11 cellular contexts compared by ENCODE assay signal in the genomic region with DNA sequence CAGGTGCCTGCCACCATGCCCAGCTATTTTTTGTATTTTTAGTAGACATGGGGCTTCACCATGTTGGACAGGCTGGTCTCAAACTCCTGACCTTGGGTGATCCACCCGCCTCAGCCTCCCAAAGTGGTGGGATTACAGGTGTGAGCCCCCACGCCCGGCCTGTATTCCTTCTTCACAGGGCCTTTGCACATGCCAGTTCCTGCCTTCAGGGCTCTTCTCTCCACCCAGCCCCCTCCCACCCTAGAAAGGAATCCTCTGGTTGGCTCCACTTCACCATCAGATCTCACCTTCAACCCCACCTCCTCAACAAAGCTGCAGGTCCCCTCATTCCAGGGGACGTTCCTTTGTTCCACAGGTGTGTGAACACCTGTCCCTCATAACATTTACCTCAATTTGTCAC. TPM values are rescaled to one million over a fixed set of nuclear protein-coding genes. Genes with fewer than 3 reads are reported as not detected.
A peak's percentile ranks its signal among the peaks of the same experiment; 100 is the strongest.
DNase-seq lines count a peak whose midpoint lies in the region; ATAC-seq and TF ChIP-seq lines count a peak whose summit lies in the region.
"Had no signal": no experiment of that assay in that cellular context is flagged by ENCODE, and none has a peak within 500 bp of the region (broad histone marks: within the 10 kb centered on the region; RNA-seq: fewer than 3 reads in every experiment).

No MANE protein-coding gene starts in this region.

- no peak for TF ChIP-seq CTCF in HEK293 (tag by site-specific recombination; IDR thresholded peaks at IDR 0.05)
- TF ChIP-seq CTCF in WERI-Rb-1 (IDR thresholded peaks at IDR 0.05; ENCODE audit: low read depth, low read length), result no peak

- no peak overlapping the region for H3K27ac ChIP-seq in BLaER1 treated with 17β-estradiol and CSF1 and Interleukin-3, amounts not matched to agents 10 nM and 100 nM
- H3K27ac ChIP-seq in HEK293 (ENCODE audit: extremely low read depth, low read depth, low read length), result no peak overlapping the region
- H3K27ac ChIP-seq in naive thymus-derived CD4-positive, alpha-beta T cell (ENCODE audit: low read depth, low read length), result no peak overlapping the region
- no peak overlapping the region for H3K27ac ChIP-seq in WERI-Rb-1
- H3K27ac ChIP-seq: coronary artery had no signal

- H3K4me1 Mint-ChIP-seq in activated naive CD8-positive, alpha-beta T cell treated with anti-CD3 and anti-CD28 coated beads for 36 hours, result peaks cover 46% of the 10 kb centered on the region
- peaks cover 30 to 52% (median 45%) of the 10 kb centered on the region in 7 donors for H3K4me1 Mint-ChIP-seq in naive thymus-derived CD4-positive, alpha-beta T cell

- peaks cover 31 to 42% (median 38%) of the 10 kb centered on the region in 10 experiments for H3K4me1 ChIP-seq in BLaER1 treated with 17β-estradiol and CSF1 and Interleukin-3, amounts not matched to agents 10 nM and 100 nM
- peaks cover 8% of the 10 kb centered on the region for H3K4me1 ChIP-seq in HEK293 (ENCODE audit: control insufficient read depth, insufficient read depth, low read length)
- peaks cover 7 to 15% of the 10 kb centered on the region in 2 donors for H3K4me1 ChIP-seq in naive thymus-derived CD4-positive, alpha-beta T cell (ENCODE audit: control insufficient read depth in 2 of 2, insufficient read depth in 2 of 2, low read length in 2 of 2)

- no peaks in the 10 kb centered on the region for H3K27me3 Mint-ChIP-seq in activated naive CD8-positive, alpha-beta T cell treated with anti-CD3 and anti-CD28 coated beads for 36 hours
- H3K27me3 Mint-ChIP-seq in naive thymus-derived CD4-positive, alpha-beta T cell, result no peaks in the 10 kb centered on the region

- H3K27ac Mint-ChIP-seq in activated naive CD8-positive, alpha-beta T cell treated with anti-CD3 and anti-CD28 coated beads for 36 hours, result peak overlapping the region; percentile 89
- H3K27ac Mint-ChIP-seq in naive thymus-derived CD4-positive, alpha-beta T cell, result peak overlapping the region in 7 of 9 donors; percentile 41 to 96 (median 90)

- no peaks in the 10 kb centered on the region for H3K27me3 ChIP-seq in BLaER1 treated with 17β-estradiol and CSF1 and Interleukin-3, amounts not matched to agents 10 nM and 100 nM
- H3K27me3 ChIP-seq in naive thymus-derived CD4-positive, alpha-beta T cell (ENCODE audit: control insufficient read depth in 2 of 2, insufficient read depth in 2 of 2, low read length in 2 of 2), result no peaks in the 10 kb centered on the region
- H3K27me3 ChIP-seq in WERI-Rb-1 (ENCODE audit: insufficient read depth, low read depth, severe bottlenecking), result no peaks in the 10 kb centered on the region

- no peak for DNase-seq in activated naive CD8-positive, alpha-beta T cell treated with anti-CD3 and anti-CD28 coated beads for 36 hours
- DNase-seq in naive thymus-derived CD4-positive, alpha-beta T cell, result no peak
- DNase-seq in WERI-Rb-1, result no peak
- no peak for DNase-seq in posterior cingulate gyrus
- no peak for DNase-seq in nucleus accumbens (lab: John Stamatoyannopoulos, UW)
- DNase-seq: NCI-H524 treated with DMSO at 0.1 percent for 48 hours had no signal

- POLR2A ChIA-PET in HEK293 (lab: Yijun Ruan, JAX), result interaction anchor here (1.1 to 1.5 kb wide), 2 partner anchors 48 to 79 kb away, joined by 3 to 5 read pairs; partner anchors contain the start of genes DESI1, PMM1 and XRCC6
- POLR2A ChIA-PET in naive thymus-derived CD4-positive, alpha-beta T cell (lab: Charles Lee), result interaction anchor here (0.9 kb wide), 1 partner anchor 79 kb away, joined by 3 read pairs; the partner anchor contains the start of genes DESI1 and XRCC6

- peak overlapping the region; percentile 86 to 99 (median 94) for H3K4me2 ChIP-seq in BLaER1 treated with 17β-estradiol and CSF1 and Interleukin-3, amounts not matched to agents 10 nM and 100 nM

- intact Hi-C loops in naive thymus-derived CD4-positive, alpha-beta T cell (cut with micrococcal nuclease), result loop anchor here in 1 of 2 donors (5.0 to 10.0 kb wide), 2 partner anchors 75 to 907 kb away; partner anchors contain the start of genes ACO2, MRTFA and PHF5A
- intact Hi-C loops in posterior cingulate gyrus (cut with DNase I), result loop anchor here (2.0 to 5.0 kb wide), 2 partner anchors 45 to 55 kb away; partner anchors contain the start of gene PMM1

- peak overlapping the region; percentile 95 for H3K4me3 Mint-ChIP-seq in activated naive CD8-positive, alpha-beta T cell treated with anti-CD3 and anti-CD28 coated beads for 36 hours
- H3K4me3 Mint-ChIP-seq in naive thymus-derived CD4-positive, alpha-beta T cell, result peak overlapping the region; percentile 82 to 100 (median 97)

- CTCF ChIA-PET in HEK293 (lab: Yijun Ruan, JAX), result interaction anchor here (0.7 to 2.2 kb wide), 7 partner anchors 10 to 35 kb away, joined by 3 to 10 read pairs (median 5); no protein-coding TSS in a partner anchor
- CTCF ChIA-PET in naive thymus-derived CD4-positive, alpha-beta T cell (lab: Charles Lee), result interaction anchor here (0.6 to 1.4 kb wide), 2 partner anchors 17 to 55 kb away, joined by 3 to 5 read pairs; no protein-coding TSS in a partner anchor

- peak overlapping the region in 8 of 11 experiments; percentile 26 to 98 (median 90); a peak in 10 of 22 replicates for H3K9ac ChIP-seq in BLaER1 treated with 17β-estradiol and CSF1 and Interleukin-3, amounts not matched to agents 10 nM and 100 nM

- H3K36me3 ChIP-seq in BLaER1 treated with 17β-estradiol and CSF1 and Interleukin-3, amounts not matched to agents 10 nM and 100 nM, result peaks cover 35 to 44% (median 43%) of the 10 kb centered on the region in 11 experiments
- peaks cover 7 to 47% of the 10 kb centered on the region in 2 experiments for H3K36me3 ChIP-seq in HEK293 (ENCODE audit: control insufficient read depth in 2 of 2, insufficient read depth in 1 of 2, low read length in 2 of 2)
- peaks cover 0 to 30% (median 0%) of the 10 kb centered on the region in 3 experiments for H3K36me3 ChIP-seq in naive thymus-derived CD4-positive, alpha-beta T cell (ENCODE audit: control insufficient read depth in 2 of 3, insufficient read depth in 3 of 3, low read length in 3 of 3)
- H3K36me3 ChIP-seq in WERI-Rb-1, result peaks cover 30% of the 10 kb centered on the region

- H3K36me3 Mint-ChIP-seq in activated naive CD8-positive, alpha-beta T cell treated with anti-CD3 and anti-CD28 coated beads for 36 hours, result peaks cover 24% of the 10 kb centered on the region
- peaks cover 0 to 4% (median 0%) of the 10 kb centered on the region in 5 donors for H3K36me3 Mint-ChIP-seq in naive thymus-derived CD4-positive, alpha-beta T cell

- peak overlapping the region in 9 of 10 experiments; percentile 79 to 100 (median 87); a peak in 14 of 20 replicates for H3K4me3 ChIP-seq in BLaER1 treated with 17β-estradiol and CSF1 and Interleukin-3, amounts not matched to agents 10 nM and 100 nM
- H3K4me3 ChIP-seq in HEK293 (ENCODE audit: low read depth, low read length), result no peak overlapping the region
- H3K4me3 ChIP-seq in naive thymus-derived CD4-positive, alpha-beta T cell (ENCODE audit: low read length), result no peak overlapping the region
- H3K4me3 ChIP-seq in WERI-Rb-1 (ENCODE audit: low read depth, low read length), result no peak overlapping the region

- peaks cover 39 to 68% (median 65%) of the 10 kb centered on the region in 11 experiments; a peak in 21 of 22 replicates for H4K20me1 ChIP-seq in BLaER1 treated with 17β-estradiol and CSF1 and Interleukin-3, amounts not matched to agents 10 nM and 100 nM

- H3K9me3 ChIP-seq in BLaER1 treated with 17β-estradiol and CSF1 and Interleukin-3, amounts not matched to agents 10 nM and 100 nM (replicated peaks in 1 of 11), result no peaks in the 10 kb centered on the region
- H3K9me3 ChIP-seq in HEK293 (ENCODE audit: control insufficient read depth, insufficient read depth, low read depth, low read length) (no peaks in the 10 kb centered on the region), WERI-Rb-1 (ENCODE audit: severe bottlenecking) (no peaks in the 10 kb centered on the region)
- H3K9me3 ChIP-seq in naive thymus-derived CD4-positive, alpha-beta T cell (ENCODE audit: control insufficient read depth in 2 of 3, low read length in 3 of 3), result no peaks in the 10 kb centered on the region

- ATAC-seq in naive thymus-derived CD4-positive, alpha-beta T cell, result no peak
- no peak for ATAC-seq in GM18502 (IDR thresholded peaks at IDR 0.05; ENCODE audit: poor library complexity, unreplicated experiment)

- H3K9me3 Mint-ChIP-seq in activated naive CD8-positive, alpha-beta T cell treated with anti-CD3 and anti-CD28 coated beads for 36 hours, result no peaks in the 10 kb centered on the region
- H3K9me3 Mint-ChIP-seq in naive thymus-derived CD4-positive, alpha-beta T cell, result peaks cover 0 to 2% (median 0%) of the 10 kb centered on the region in 11 donors

TF ChIP-seq in HEK293, 187 proteins besides CTCF, POLR2A, EP300 and RAD21 (continues in another document):
- TF ChIP-seq ZNF623 (tag by site-specific recombination; IDR thresholded peaks at IDR 0.05) (peak; percentile 93), SCRT2 (tag by site-specific recombination; IDR thresholded peaks at IDR 0.05) (peak; percentile 49), YY1 (tag by site-specific recombination; IDR thresholded peaks at IDR 0.05) (no peak), GLI4 (tag by site-specific recombination; IDR thresholded peaks at IDR 0.05) (no peak), ZNF510 (tag by site-specific recombination; IDR thresholded peaks at IDR 0.05; ENCODE audit: insufficient replicate concordance) (no peak), ZNF341 (tag by site-specific recombination; IDR thresholded peaks at IDR 0.05; ENCODE audit: low read depth) (peak; percentile 87)
- TF ChIP-seq, protein P1, sequence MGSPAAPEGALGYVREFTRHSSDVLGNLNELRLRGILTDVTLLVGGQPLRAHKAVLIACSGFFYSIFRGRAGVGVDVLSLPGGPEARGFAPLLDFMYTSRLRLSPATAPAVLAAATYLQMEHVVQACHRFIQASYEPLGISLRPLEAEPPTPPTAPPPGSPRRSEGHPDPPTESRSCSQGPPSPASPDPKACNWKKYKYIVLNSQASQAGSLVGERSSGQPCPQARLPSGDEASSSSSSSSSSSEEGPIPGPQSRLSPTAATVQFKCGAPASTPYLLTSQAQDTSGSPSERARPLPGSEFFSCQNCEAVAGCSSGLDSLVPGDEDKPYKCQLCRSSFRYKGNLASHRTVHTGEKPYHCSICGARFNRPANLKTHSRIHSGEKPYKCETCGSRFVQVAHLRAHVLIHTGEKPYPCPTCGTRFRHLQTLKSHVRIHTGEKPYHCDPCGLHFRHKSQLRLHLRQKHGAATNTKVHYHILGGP (tag by site-specific recombination; IDR thresholded peaks at IDR 0.05), result no peak

RNA-seq across cellular contexts. Expression of gene POLR3H, which starts 2.0 kb away (rescaled TPM):
- 10 to 100 TPM; 69.2 to 70.1 TPM for total RNA-seq in activated naive CD8-positive, alpha-beta T cell treated with anti-CD3 and anti-CD28 coated beads for 36 hours
- 10 to 100 TPM; 21.7 to 59.6 (median 28.5) TPM for total RNA-seq in naive thymus-derived CD4-positive, alpha-beta T cell
- polyA plus RNA-seq in naive thymus-derived CD4-positive, alpha-beta T cell, result 10 to 100 TPM; 24.2 to 32.2 TPM

RNA-seq across cellular contexts. Expression of gene CSDC2, which starts 18.6 kb away (rescaled TPM):
- not detected for total RNA-seq in activated naive CD8-positive, alpha-beta T cell treated with anti-CD3 and anti-CD28 coated beads for 36 hours
- total RNA-seq in naive thymus-derived CD4-positive, alpha-beta T cell, result not detected
- not detected for polyA plus RNA-seq in naive thymus-derived CD4-positive, alpha-beta T cell
- total RNA-seq: lung microvascular endothelial cell had no signal

RNA-seq across cellular contexts. Expression of gene PMM1, which starts 47.4 kb away (rescaled TPM):
- total RNA-seq in activated naive CD8-positive, alpha-beta T cell treated with anti-CD3 and anti-CD28 coated beads for 36 hours, result 10 to 100 TPM; 24.3 to 26.9 TPM
- total RNA-seq in naive thymus-derived CD4-positive, alpha-beta T cell, result 10 to 100 TPM; 22.5 to 34.3 (median 26.9) TPM
- polyA plus RNA-seq in naive thymus-derived CD4-positive, alpha-beta T cell, result 10 to 100 TPM; 40.7 to 42.8 TPM

Comparison
In these comparisons a context has a peak if more than half of its experiments do, and no peak if none do; other contexts are left out.
1. H3K4me3 ChIP-seq: peak in BLaER1 treated with 17β-estradiol and CSF1 and Interleukin-3, amounts not matched to agents 10 nM and 100 nM (9 of 10); none in HEK293 (single experiment), naive thymus-derived CD4-positive, alpha-beta T cell (single experiment) and WERI-Rb-1 (single experiment).